ENCODE assay signal across 20 cellular contexts in the genomic region with DNA sequence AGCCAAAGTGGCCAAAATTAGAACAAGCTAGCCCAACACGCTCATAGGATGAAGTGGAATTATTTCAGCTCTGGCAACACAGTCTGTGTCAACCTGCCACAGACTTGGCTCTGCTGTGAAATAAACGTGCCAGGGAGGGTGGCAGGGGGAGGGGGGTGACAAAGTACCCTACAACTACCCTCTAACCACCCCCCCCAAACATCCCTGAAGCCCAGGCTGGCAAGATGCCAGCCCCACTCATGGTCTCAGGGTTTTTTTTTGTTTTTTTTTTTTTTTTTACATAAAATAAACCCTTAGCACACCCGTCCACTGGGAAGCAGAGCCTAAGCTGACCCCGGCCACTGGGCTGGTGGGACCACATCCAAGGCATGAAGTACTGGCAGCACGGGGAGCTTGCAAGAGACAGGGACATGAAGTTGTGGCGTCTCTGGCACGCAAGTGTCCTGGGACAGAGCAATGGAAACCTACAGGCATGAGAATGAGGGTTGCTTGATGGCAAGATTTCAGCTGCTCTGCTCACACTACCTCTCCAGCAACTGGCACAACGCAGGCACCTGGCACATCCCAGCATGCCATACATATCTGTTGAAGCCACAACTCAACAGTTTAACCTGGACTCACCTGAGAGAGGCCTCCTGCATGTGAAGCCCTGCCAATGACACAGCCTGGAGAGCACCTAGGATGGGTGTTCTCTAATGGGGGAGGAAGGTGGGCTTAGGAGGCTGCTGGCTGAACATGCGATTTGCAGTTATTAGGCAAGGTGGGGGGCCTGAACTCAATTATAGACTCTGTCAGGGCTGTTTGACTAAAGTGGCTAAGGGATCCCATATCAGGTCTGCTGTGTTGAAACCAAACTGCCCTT.
A peak's percentile ranks its signal among the peaks of the same experiment; 100 is the strongest.
DNase-seq lines count a peak whose midpoint lies in the region; ATAC-seq and TF ChIP-seq lines count a peak whose summit lies in the region.
"Had no signal": no experiment of that assay in that cellular context is flagged by ENCODE, and none has a peak within 500 bp of the region (broad histone marks: within the 10 kb centered on the region; RNA-seq: fewer than 3 reads in every experiment).

No MANE protein-coding gene starts in this region.

- DNase-seq in GM23248 (no peak), Panc1 (ENCODE audit: low read depth, low spot score) (no peak), heart left ventricle (peak in 2 of 5 donors; percentile 72 to 76), gastrocnemius medialis (no peak), NCI-H524 treated with DMSO at 0.1 percent for 48 hours (lab: John Stamatoyannopoulos, UW) (no peak)
- DNase-seq: activated CD8-positive, alpha-beta memory T cell treated with anti-CD3 and anti-CD28 coated beads for 24 hours; adrenal gland; effector memory CD8-positive, alpha-beta T cell; KG1; kidney glomerular epithelial cell; NCI-H1092; NCI-H748 treated with DMSO at 0.1 percent for 48 hours; Peyer's patch; T-cell had no signal

- intact Hi-C loops in Panc1 (cut with micrococcal nuclease; ENCODE audit: unreplicated experiment) (no loop called here), heart left ventricle (cut with DNase I) (loop anchor here in 7 of 10 donors (5.0 kb wide), 6 partner anchors 72 to 162 kb away; partner anchors contain the start of genes TRAM2 (in 3 of the 7) and EFHC1 (in 1 of the 7)), gastrocnemius medialis (cut with DNase I; ENCODE audit: low total_unique reads) (loop anchor here (5.0 to 10.0 kb wide), 4 partner anchors 97 to 366 kb away; no protein-coding TSS in a partner anchor)

- H3K9me2 ChIP-seq in GM23248 (ENCODE audit: insufficient read depth) = no peaks in the 10 kb centered on the region

- TF ChIP-seq CTCF in Panc1 (IDR thresholded peaks at IDR 0.05) (no peak), heart left ventricle (IDR thresholded peaks at IDR 0.05) (no peak), gastrocnemius medialis (IDR thresholded peaks at IDR 0.05 in 4 of 5, conservative IDR thresholded peaks at IDR 0.05 in 1 of 5) (no peak)

- no peak for ATAC-seq in Panc1
- peak; percentile 4 to 39 (median 32) for ATAC-seq in heart left ventricle
- no peak for ATAC-seq in gastrocnemius medialis
- no peak for ATAC-seq in GM19467 (IDR thresholded peaks at IDR 0.05; ENCODE audit: unreplicated experiment)
- ATAC-seq in HG03196 (IDR thresholded peaks at IDR 0.05; ENCODE audit: unreplicated experiment) = no peak
- ATAC-seq in HG03354 (IDR thresholded peaks at IDR 0.05; ENCODE audit: poor library complexity, severe bottlenecking, unreplicated experiment) = no peak
- ATAC-seq: activated T-helper 17 cell treated with anti-CD3 and anti-CD28 coated beads, Interleukin-2, amount 50 U/mL, for 72 hours; effector memory CD8-positive, alpha-beta T cell; T-cell had no signal

- H3K79me2 ChIP-seq in GM23248 (ENCODE audit: insufficient read depth) = peaks cover 55% of the 10 kb centered on the region; the same call in 1 of the 2 replicates

- POLR2A ChIA-PET in Panc1 (lab: Charles Lee) = interaction anchor here (0.5 kb wide), 1 partner anchor 79 kb away, joined by 5 read pairs; no protein-coding TSS in a partner anchor

- H3K36me3 ChIP-seq in GM23248 (ENCODE audit: low read depth) (peaks cover 62% of the 10 kb centered on the region), Panc1 (ENCODE audit: control insufficient read depth, insufficient read depth, low read length) (no peaks in the 10 kb centered on the region), heart left ventricle (peaks cover 0 to 28% (median 20%) of the 10 kb centered on the region in 9 donors), gastrocnemius medialis (no peaks in the 10 kb centered on the region)

- H3K27me3 ChIP-seq in GM23248 (replicated peaks; ENCODE audit: insufficient read depth) (no peaks in the 10 kb centered on the region), Panc1 (ENCODE audit: control insufficient read depth, insufficient read depth, low read length) (no peaks in the 10 kb centered on the region), heart left ventricle (no peaks in the 10 kb centered on the region), gastrocnemius medialis (no peaks in the 10 kb centered on the region)
- H3K27me3 ChIP-seq: adrenal gland, Peyer's patch had no signal

- H3K4me2 ChIP-seq in GM23248 (ENCODE audit: unreplicated experiment) = no peak overlapping the region

- H3K27ac ChIP-seq in GM23248 (peak overlapping the region; percentile 52), Panc1 (ENCODE audit: low read length) (peak overlapping the region; percentile 26; the same call in 1 of the 2 replicates), heart left ventricle (peak overlapping the region; percentile 57 to 97 (median 82)), gastrocnemius medialis (peak overlapping the region; percentile 58 to 82 (median 80))
- H3K27ac ChIP-seq: adrenal gland, HL-60 had no signal

- no peak for TF ChIP-seq POLR2A in heart left ventricle (IDR thresholded peaks at IDR 0.05)
- no peak for TF ChIP-seq POLR2A in gastrocnemius medialis (IDR thresholded peaks at IDR 0.05)

- CTCF ChIA-PET in Panc1 (lab: Charles Lee) = interaction anchor here (1.5 kb wide), 1 partner anchor 93 kb away, joined by 18 read pairs; no protein-coding TSS in a partner anchor

- H3K4me3 ChIP-seq in GM23248 (no peak overlapping the region), Panc1 (ENCODE audit: low read depth in 2 of 2, low read length in 2 of 2) (no peak overlapping the region), heart left ventricle (no peak overlapping the region), gastrocnemius medialis (no peak overlapping the region)
- H3K4me3 ChIP-seq: adrenal gland, Peyer's patch, skin epidermis had no signal

- in situ Hi-C loops in GM23248 (cut with MboI) = no loop called here
- in situ Hi-C loops in Panc1 (cut with HindIII; ENCODE audit: low pct_unique_long_range_greater_than_20kb, low sequenced_read_pairs) = no loop called here
- in situ Hi-C loops in gastrocnemius medialis (cut with MboI; ENCODE audit: low sequenced_read_pairs in 4 of 4) = no loop called here

- WGBS in GM23248 (ENCODE audit: low coverage in 1 of 2, low lambda C conversion rate in 2 of 2, missing lambda C conversion rate in 2 of 2), 2 experiments = 69 to 75% methylated on average over 9 of the region's 9 CpGs
- whole genome bisulfite sequencing in heart left ventricle, 4 donors = 49 to 64% (median 55%) methylated on average over 9 of the region's 9 CpGs

- peaks cover 93% of the 10 kb centered on the region for H3F3A ChIP-seq in GM23248 (ENCODE audit: insufficient read depth)

- no peak overlapping the region for H3K9ac ChIP-seq in GM23248

- peaks cover 48% of the 10 kb centered on the region for H3K4me1 ChIP-seq in GM23248 (ENCODE audit: insufficient read depth)
- H3K4me1 ChIP-seq in Panc1 (ENCODE audit: control insufficient read depth, insufficient read depth, low read length) = peaks cover 19% of the 10 kb centered on the region
- peaks cover 11 to 80% (median 55%) of the 10 kb centered on the region in 12 donors for H3K4me1 ChIP-seq in heart left ventricle
- H3K4me1 ChIP-seq in gastrocnemius medialis = peaks cover 48 to 56% of the 10 kb centered on the region in 2 donors

- H2AFZ ChIP-seq in GM23248 = no peak overlapping the region

- H4K20me1 ChIP-seq in GM23248 (ENCODE audit: insufficient read depth) = no peaks in the 10 kb centered on the region

- no TSS peak for BruUV-seq in Panc1 (replicated peaks; lab: Mats Ljungman, UMichigan)

- H3K9me3 ChIP-seq in GM23248 (ENCODE audit: low read depth) (no peaks in the 10 kb centered on the region), Panc1 (ENCODE audit: control insufficient read depth, insufficient read depth, low read depth, low read length) (no peaks in the 10 kb centered on the region), heart left ventricle (no peaks in the 10 kb centered on the region), gastrocnemius medialis (no peaks in the 10 kb centered on the region)
- H3K9me3 ChIP-seq: adrenal gland, Peyer's patch had no signal

Comparison
In these comparisons a context has a peak if more than half of its experiments do, and no peak if none do; other contexts are left out.
1. H3K27ac ChIP-seq: peak in every context shown above with its lines; median percentile 82 in heart left ventricle; 80 in gastrocnemius medialis; 52 in GM23248; 26 in Panc1.
2. ATAC-seq: peak in heart left ventricle (4 of 4); none in Panc1 (single experiment), gastrocnemius medialis (0 of 2), GM19467 (single experiment), HG03196 (single experiment) and HG03354 (single experiment).